ENCODE assay signal across 13 cellular contexts in genomic region chr2:86358982-86359381, GRCh38. TPM values are rescaled to one million over a fixed set of nuclear protein-coding genes. Genes with fewer than 3 reads are reported as not detected.
DNase-seq lines count a peak whose midpoint lies in the region; ATAC-seq, FAIRE-seq and TF ChIP-seq lines count a peak whose summit lies in the region.
"Had no signal": no experiment of that assay in that cellular context is flagged by ENCODE, and none has a peak within 500 bp of the region (broad histone marks: within the 10 kb centered on the region; RNA-seq: fewer than 3 reads in every experiment).

No MANE protein-coding gene starts in this region.

- no peak for TF ChIP-seq POLR2A in GM12892 (IDR thresholded peaks at IDR 0.05; ENCODE audit: low read depth, low read length)

- peak; percentile 74 for ATAC-seq in GM21360 (IDR thresholded peaks at IDR 0.05; ENCODE audit: unreplicated experiment)
- ATAC-seq in HG03175 (IDR thresholded peaks at IDR 0.05; ENCODE audit: unreplicated experiment) = peak; percentile 92
- ATAC-seq: HepG2 had no signal

- DNase-seq in GM12892 (ENCODE audit: insufficient read length) = no peak
- peak; percentile 29 for DNase-seq in SIG-M5 (lab: John Stamatoyannopoulos, UW)
- DNase-seq in DMS114 treated with DMSO at 0.1 percent for 48 hours (lab: John Stamatoyannopoulos, UW; ENCODE audit: unreplicated experiment) = no peak
- DNase-seq in SHP77 (lab: John Stamatoyannopoulos, UW) = no peak
- no peak for DNase-seq in NCI-H82 treated with DMSO at 0.1 percent for 48 hours (lab: John Stamatoyannopoulos, UW; ENCODE audit: unreplicated experiment)
- no peak for DNase-seq in amygdala (lab: John Stamatoyannopoulos, UW)
- DNase-seq: EL, foreskin fibroblast, NCI-H2081, small intestine had no signal

- FAIRE-seq in GM12892 (lab: Jason Lieb, UNC) = peak; percentile 79
- FAIRE-seq: HepG2, small intestine had no signal

RNA-seq across cellular contexts. Expression of gene REEP1, which starts 21.6 kb away (rescaled TPM):
- 0.42 TPM for polyA plus RNA-seq in GM12892 (2012; ENCODE audit: missing spikeins)
- polyA plus RNA-seq: HepG2 had no signal
